In genomic region chr18:68803371-68803770, GRCh38 we compare ENCODE assay signal across 12 cellular contexts. TPM values are rescaled to one million over a fixed set of nuclear protein-coding genes. Genes with fewer than 3 reads are reported as not detected.
DNase-seq lines count a peak whose midpoint lies in the region; ATAC-seq and TF ChIP-seq lines count a peak whose summit lies in the region.
"Had no signal": no experiment of that assay in that cellular context is flagged by ENCODE, and none has a peak within 500 bp of the region (broad histone marks: within the 10 kb centered on the region; RNA-seq: fewer than 3 reads in every experiment).

No MANE protein-coding gene starts in this region.

- POLR2A ChIA-PET in MCF 10A (lab: Yijun Ruan, JAX) = interaction anchor here (0.5 to 0.6 kb wide), 2 partner anchors 602 to 1291 kb away, joined by 4 read pairs; no protein-coding TSS in a partner anchor
- POLR2A ChIA-PET in activated CD4-positive, alpha-beta T cell treated with anti-CD3 and anti-CD28 coated beads, Interleukin-2, amount 10 ng/mL, durations not matched to agents 7 days and 5 days (lab: Charles Lee) = no interaction called here

- CTCF ChIA-PET in MCF 10A (lab: Yijun Ruan, JAX) = no interaction called here
- CTCF ChIA-PET in mammary epithelial cell (lab: Charles Lee; ENCODE audit: low non-redundant PET) = no interaction called here
- CTCF ChIA-PET in activated CD4-positive, alpha-beta T cell treated with anti-CD3 and anti-CD28 coated beads, Interleukin-2, amount 10 ng/mL, durations not matched to agents 7 days and 5 days (lab: Charles Lee) = no interaction called here

- peaks cover 13% of the 10 kb centered on the region for H3K27me3 Mint-ChIP-seq in MCF 10A (ENCODE audit: insufficient read depth, unreplicated experiment)
- H3K27me3 Mint-ChIP-seq in activated CD4-positive, alpha-beta T cell treated with anti-CD3 and anti-CD28 coated beads, Interleukin-2, amount 10 ng/mL, durations not matched to agents 7 days and 5 days = no peaks in the 10 kb centered on the region
- H3K27me3 Mint-ChIP-seq: activated T-cell treated with anti-CD3 and anti-CD28 coated beads, Interleukin-2, amount 50 U/mL, for 24 hours had no signal

- no peaks in the 10 kb centered on the region for H3K36me3 Mint-ChIP-seq in MCF 10A (ENCODE audit: insufficient read depth, unreplicated experiment)
- no peaks in the 10 kb centered on the region for H3K36me3 Mint-ChIP-seq in activated CD4-positive, alpha-beta T cell treated with anti-CD3 and anti-CD28 coated beads, Interleukin-2, amount 10 ng/mL, durations not matched to agents 7 days and 5 days (ENCODE audit: low read depth)

- H3K9me3 ChIP-seq in mammary epithelial cell (replicated peaks; ENCODE audit: insufficient read depth, low read length) (no peaks in the 10 kb centered on the region), esophagus squamous epithelium (no peaks in the 10 kb centered on the region), mucosa of descending colon (no peaks in the 10 kb centered on the region), vagina (no peaks in the 10 kb centered on the region)
- H3K9me3 ChIP-seq: A549 had no signal

- intact Hi-C loops in MCF 10A (cut with micrococcal nuclease) (no loop called here), mammary epithelial cell (cut with micrococcal nuclease) (no loop called here), esophagus squamous epithelium (cut with DNase I) (no loop called here), mucosa of descending colon (cut with DNase I, micrococcal nuclease) (no loop called here), vagina (cut with DNase I) (no loop called here)

- no peaks in the 10 kb centered on the region for H3K79me2 ChIP-seq in mammary epithelial cell (ENCODE audit: insufficient read depth, low read length)

- TF ChIP-seq POLR2A in esophagus squamous epithelium (IDR thresholded peaks at IDR 0.05) = no peak
- no peak for TF ChIP-seq POLR2A in vagina (IDR thresholded peaks at IDR 0.05)

- peak; percentile 36 for ATAC-seq in mucosa of descending colon
- ATAC-seq: A549 had no signal

- H2AFZ ChIP-seq in mammary epithelial cell (ENCODE audit: low read depth, low read length) = no peak overlapping the region

- H3K27ac ChIP-seq in mammary epithelial cell (ENCODE audit: insufficient read depth, low read depth, low read length) (no peak overlapping the region), esophagus squamous epithelium (peak overlapping the region in 3 of 4 donors; percentile 11 to 59 (median 33)), vagina (peak overlapping the region; percentile 23)
- H3K27ac ChIP-seq: A549 had no signal

- in situ Hi-C loops in mammary epithelial cell (cut with MboI; ENCODE audit: low sequenced_read_pairs in 2 of 2) = no loop called here

- H3K27ac Mint-ChIP-seq in MCF 10A (ENCODE audit: low read depth, unreplicated experiment) = peak overlapping the region; percentile 50
- H3K27ac Mint-ChIP-seq in activated CD4-positive, alpha-beta T cell treated with anti-CD3 and anti-CD28 coated beads, Interleukin-2, amount 10 ng/mL, durations not matched to agents 7 days and 5 days = no peak overlapping the region
- H3K27ac Mint-ChIP-seq: activated T-cell treated with anti-CD3 and anti-CD28 coated beads, Interleukin-2, amount 50 U/mL, for 24 hours had no signal

- WGBS in mammary epithelial cell (ENCODE audit: low coverage, missing lambda C conversion rate) = 0% methylated on average over 3 of the region's 3 CpGs
- 47 to 55% methylated on average over 3 of the region's 3 CpGs for WGBS in esophagus squamous epithelium, 2 donors

- H3K27me3 ChIP-seq in mammary epithelial cell (ENCODE audit: insufficient read depth, low read length) (peaks cover 1% of the 10 kb centered on the region), esophagus squamous epithelium (no peaks in the 10 kb centered on the region), vagina (no peaks in the 10 kb centered on the region)

- H4K20me1 ChIP-seq in mammary epithelial cell (ENCODE audit: insufficient read depth, low read length) = no peaks in the 10 kb centered on the region

- no peaks in the 10 kb centered on the region for H3K4me1 ChIP-seq in mammary epithelial cell (ENCODE audit: insufficient read depth, low read length)
- H3K4me1 ChIP-seq in esophagus squamous epithelium = no peaks in the 10 kb centered on the region
- H3K4me1 ChIP-seq in mucosa of descending colon (ENCODE audit: low read depth) = no peaks in the 10 kb centered on the region
- no peaks in the 10 kb centered on the region for H3K4me1 ChIP-seq in vagina
- H3K4me1 ChIP-seq: A549 had no signal

- DNase-seq in MCF 10A (ENCODE audit: unreplicated experiment) (peak; percentile 48), mammary epithelial cell (no peak), esophagus squamous epithelium (lab: John Stamatoyannopoulos, UW) (no peak), mucosa of descending colon (peak; percentile 46 to 61 (median 50)), vagina (ENCODE audit: extremely low spot score in 2 of 2) (no peak), NCI-H1417 (lab: John Stamatoyannopoulos, UW) (no peak), amniotic stem cell (lab: John Stamatoyannopoulos, UW) (no peak)
- DNase-seq in activated CD4-positive, alpha-beta T cell treated with anti-CD3 and anti-CD28 coated beads, Interleukin-2, amount 10 ng/mL, durations not matched to agents 7 days and 5 days = no peak
- DNase-seq: activated T-cell treated with anti-CD3 and anti-CD28 coated beads, Interleukin-2, amount 50 U/mL, for 24 hours; hypothalamus; NCI-H1930 had no signal

- no peak overlapping the region for H3K4me3 Mint-ChIP-seq in MCF 10A (ENCODE audit: unreplicated experiment)
- H3K4me3 Mint-ChIP-seq in activated CD4-positive, alpha-beta T cell treated with anti-CD3 and anti-CD28 coated beads, Interleukin-2, amount 10 ng/mL, durations not matched to agents 7 days and 5 days = no peak overlapping the region
- H3K4me3 Mint-ChIP-seq: activated T-cell treated with anti-CD3 and anti-CD28 coated beads, Interleukin-2, amount 50 U/mL, for 24 hours had no signal

- TF ChIP-seq CTCF in MCF 10A (IDR thresholded peaks at IDR 0.05; ENCODE audit: unreplicated experiment) = no peak
- no peak for TF ChIP-seq CTCF in mammary epithelial cell (conservative IDR thresholded peaks at IDR 0.05 in 1 of 2, IDR thresholded peaks at IDR 0.05 in 1 of 2; ENCODE audit: extremely low read depth in 1 of 2, insufficient read depth in 1 of 2, low read depth in 1 of 2, low read length in 2 of 2)
- no peak for TF ChIP-seq CTCF in esophagus squamous epithelium (IDR thresholded peaks at IDR 0.05)
- no peak for TF ChIP-seq CTCF in mucosa of descending colon (IDR thresholded peaks at IDR 0.05)
- TF ChIP-seq CTCF in vagina (IDR thresholded peaks at IDR 0.05) = no peak

- dilution Hi-C loops in mammary epithelial cell (cut with HindIII; ENCODE audit: low sequenced_read_pairs) = no loop called here

- peaks cover 24% of the 10 kb centered on the region for H3K4me1 Mint-ChIP-seq in MCF 10A (ENCODE audit: insufficient read depth, unreplicated experiment)
- no peaks in the 10 kb centered on the region for H3K4me1 Mint-ChIP-seq in activated CD4-positive, alpha-beta T cell treated with anti-CD3 and anti-CD28 coated beads, Interleukin-2, amount 10 ng/mL, durations not matched to agents 7 days and 5 days

- H3K36me3 ChIP-seq in mammary epithelial cell (ENCODE audit: insufficient read depth, low read length) (no peaks in the 10 kb centered on the region), esophagus squamous epithelium (no peaks in the 10 kb centered on the region), mucosa of descending colon (ENCODE audit: low read depth) (no peaks in the 10 kb centered on the region), vagina (no peaks in the 10 kb centered on the region)

- no peak overlapping the region for H3K4me3 ChIP-seq in mammary epithelial cell (replicated peaks in 1 of 3; ENCODE audit: insufficient read depth in 1 of 3, low read depth in 2 of 3, low read length in 3 of 3)
- no peak overlapping the region for H3K4me3 ChIP-seq in esophagus squamous epithelium
- H3K4me3 ChIP-seq in mucosa of descending colon = no peak overlapping the region
- H3K4me3 ChIP-seq in vagina = no peak overlapping the region
- H3K4me3 ChIP-seq: A549 had no signal

- no peak overlapping the region for H3K4me2 ChIP-seq in mammary epithelial cell (ENCODE audit: insufficient read depth, low read depth, low read length)
- H3K4me2 ChIP-seq: A549 had no signal

- no peaks in the 10 kb centered on the region for H3K9me3 Mint-ChIP-seq in MCF 10A (ENCODE audit: unreplicated experiment)
- no peaks in the 10 kb centered on the region for H3K9me3 Mint-ChIP-seq in activated CD4-positive, alpha-beta T cell treated with anti-CD3 and anti-CD28 coated beads, Interleukin-2, amount 10 ng/mL, durations not matched to agents 7 days and 5 days
- H3K9me3 Mint-ChIP-seq: activated T-cell treated with anti-CD3 and anti-CD28 coated beads, Interleukin-2, amount 50 U/mL, for 24 hours had no signal

- BruUV-seq in MCF 10A (replicated peaks; lab: Mats Ljungman, UMichigan) (no TSS peak), mammary epithelial cell (replicated peaks; lab: Mats Ljungman, UMichigan) (no TSS peak)

- no peak overlapping the region for H3K9ac ChIP-seq in mammary epithelial cell (ENCODE audit: insufficient read depth, low read length)

RNA-seq across cellular contexts. Expression of gene CCDC102B, which starts 5.5 kb away (rescaled TPM):
- total RNA-seq in MCF 10A (2022) (3.4 and 3.5 TPM in 2 replicates), mammary epithelial cell (under 1 TPM in 1 of 2 donors, not detected in 1; 0.67 TPM), esophagus squamous epithelium (1 to 10 TPM in 3 of 4 donors, under 1 TPM in 1; 0.27 to 3.8 (median 2.8) TPM), mucosa of descending colon (1 to 10 TPM; 3.0 to 4.5 (median 4.3) TPM), vagina (6.4 TPM)
- polyA plus RNA-seq in mammary epithelial cell = 0.10 TPM
- polyA minus RNA-seq in mammary epithelial cell = not detected
- 1 to 10 TPM; 2.0 to 2.3 TPM for total RNA-seq in activated CD4-positive, alpha-beta T cell treated with anti-CD3 and anti-CD28 coated beads, Interleukin-2, amount 10 ng/mL, durations not matched to agents 7 days and 5 days

Comparison
In these comparisons a context has a peak if more than half of its experiments do, and no peak if none do; other contexts are left out.
1. DNase-seq: peak in MCF 10A (single experiment) and mucosa of descending colon (3 of 3); none in mammary epithelial cell (single experiment), esophagus squamous epithelium (single experiment), vagina (0 of 2), NCI-H1417 (0 of 3), activated CD4-positive, alpha-beta T cell treated with anti-CD3 and anti-CD28 coated beads, Interleukin-2, amount 10 ng/mL, durations not matched to agents 7 days and 5 days (single experiment) and amniotic stem cell (single experiment).